In genomic region chr4:113674251-113674650, GRCh38 we compare ENCODE assay signal across 12 cellular contexts.
DNase-seq lines count a peak whose midpoint lies in the region; ATAC-seq and TF ChIP-seq lines count a peak whose summit lies in the region.
"Had no signal": no experiment of that assay in that cellular context is flagged by ENCODE, and none has a peak within 500 bp of the region (broad histone marks: within the 10 kb centered on the region; RNA-seq: fewer than 3 reads in every experiment).

No MANE protein-coding gene starts in this region.

- no peak overlapping the region for H3K4me3 Mint-ChIP-seq in activated T-helper 17 cell treated with anti-CD3 and anti-CD28 coated beads, Interleukin-2, amount 50 U/mL, for 72 hours
- no peak overlapping the region for H3K4me3 Mint-ChIP-seq in CD4-positive, alpha-beta memory T cell
- H3K4me3 Mint-ChIP-seq: nephron had no signal

- H3K4me2 ChIP-seq in BLaER1, result peak overlapping the region; percentile 59

- ATAC-seq in activated T-helper 17 cell treated with anti-CD3 and anti-CD28 coated beads, Interleukin-2, amount 50 U/mL, for 72 hours (replicated peaks), result peak; percentile 40
- no peak for ATAC-seq in lung (ENCODE audit: insufficient read depth, low FRiP score)

- peaks cover 62% of the 10 kb centered on the region for H3K4me1 ChIP-seq in BLaER1
- peaks cover 5 to 43% of the 10 kb centered on the region in 2 donors for H3K4me1 ChIP-seq in lung (ENCODE audit: control insufficient read depth in 2 of 2, insufficient read depth in 2 of 2, low read length in 2 of 2)
- peaks cover 32% of the 10 kb centered on the region for H3K4me1 ChIP-seq in CD4-positive, alpha-beta memory T cell (ENCODE audit: insufficient read depth, low read length)

- H3K9ac ChIP-seq in BLaER1, result peak overlapping the region; percentile 22; the same call in 1 of the 2 replicates

- H3K27ac ChIP-seq in BLaER1 (peak overlapping the region; percentile 28; the same call in 1 of the 2 replicates), lung (ENCODE audit: low read depth in 1 of 2, low read length in 1 of 2) (peak overlapping the region in 1 of 2 donors; percentile 30)
- no peak overlapping the region for H3K27ac ChIP-seq in CD4-positive, alpha-beta memory T cell (ENCODE audit: low read depth, low read length)
- H3K27ac ChIP-seq: SJCRH30 had no signal

- H3K36me3 ChIP-seq in BLaER1 (peaks cover 25% of the 10 kb centered on the region), lung (ENCODE audit: control insufficient read depth in 2 of 2, insufficient read depth in 2 of 2, low read length in 2 of 2) (peaks cover 0 to 5% of the 10 kb centered on the region in 2 donors)
- H3K36me3 ChIP-seq in CD4-positive, alpha-beta memory T cell (ENCODE audit: insufficient read depth, low read length), result no peaks in the 10 kb centered on the region

- H3K9me3 Mint-ChIP-seq in activated T-helper 17 cell treated with anti-CD3 and anti-CD28 coated beads, Interleukin-2, amount 50 U/mL, for 72 hours, result no peaks in the 10 kb centered on the region
- H3K9me3 Mint-ChIP-seq in CD4-positive, alpha-beta memory T cell, result no peaks in the 10 kb centered on the region
- H3K9me3 Mint-ChIP-seq: nephron had no signal

- H3K4me1 Mint-ChIP-seq in activated T-helper 17 cell treated with anti-CD3 and anti-CD28 coated beads, Interleukin-2, amount 50 U/mL, for 72 hours, result peaks cover 24% of the 10 kb centered on the region
- H3K4me1 Mint-ChIP-seq in CD4-positive, alpha-beta memory T cell, result peaks cover 32 to 54% (median 42%) of the 10 kb centered on the region in 4 donors

- CTCF ChIA-PET in CD4-positive, alpha-beta memory T cell (lab: Charles Lee; ENCODE audit: partially characterized antibody), result interaction anchor here (1.2 to 2.1 kb wide), 3 partner anchors 15 to 127 kb away, joined by 3 to 7 read pairs (median 3); no protein-coding TSS in a partner anchor

- no peaks in the 10 kb centered on the region for H3K27me3 Mint-ChIP-seq in activated T-helper 17 cell treated with anti-CD3 and anti-CD28 coated beads, Interleukin-2, amount 50 U/mL, for 72 hours
- no peaks in the 10 kb centered on the region for H3K27me3 Mint-ChIP-seq in CD4-positive, alpha-beta memory T cell

- H3K36me3 Mint-ChIP-seq in activated T-helper 17 cell treated with anti-CD3 and anti-CD28 coated beads, Interleukin-2, amount 50 U/mL, for 72 hours (ENCODE audit: low read depth), result peaks cover 47% of the 10 kb centered on the region
- H3K36me3 Mint-ChIP-seq in CD4-positive, alpha-beta memory T cell, result peaks cover 17 to 29% of the 10 kb centered on the region in 2 donors

- no peaks in the 10 kb centered on the region for H3K9me3 ChIP-seq in BLaER1
- H3K9me3 ChIP-seq in lung (ENCODE audit: control insufficient read depth in 2 of 2, insufficient read depth in 1 of 2, low read length in 1 of 2), result no peaks in the 10 kb centered on the region
- H3K9me3 ChIP-seq in CD4-positive, alpha-beta memory T cell (ENCODE audit: control insufficient read depth in 1 of 2, low read length in 2 of 2), result no peaks in the 10 kb centered on the region
- H3K9me3 ChIP-seq: heart right ventricle, SJCRH30 had no signal

- TF ChIP-seq CTCF in lung (IDR thresholded peaks at IDR 0.05; ENCODE audit: control extremely low read depth, extremely low read depth), result no peak

- 69 to 81% methylated on average over 1 of the region's 1 CpG for WGBS in lung, 2 donors

- DNase-seq in NCI-H1417 (lab: John Stamatoyannopoulos, UW) (peak in 2 of 3 experiments; percentile 17 to 39), NCI-H1417 treated with DMSO at 0.1 percent for 48 hours (lab: John Stamatoyannopoulos, UW) (no peak), lung (ENCODE audit: low spot score) (peak; percentile 53), NCI-H1694 treated with DMSO at 0.1 percent for 48 hours (lab: John Stamatoyannopoulos, UW) (no peak), cerebellar cortex (ENCODE audit: low spot score) (no peak)
- no peak for DNase-seq in CD4-positive, alpha-beta memory T cell
- DNase-seq: heart right ventricle, IMR-90 had no signal

- POLR2A ChIA-PET in CD4-positive, alpha-beta memory T cell (lab: Charles Lee; ENCODE audit: partially characterized antibody), result no interaction called here

- no peak overlapping the region for H3K27ac Mint-ChIP-seq in activated T-helper 17 cell treated with anti-CD3 and anti-CD28 coated beads, Interleukin-2, amount 50 U/mL, for 72 hours
- no peak overlapping the region for H3K27ac Mint-ChIP-seq in CD4-positive, alpha-beta memory T cell
- H3K27ac Mint-ChIP-seq: nephron had no signal

- intact Hi-C loops in CD4-positive, alpha-beta memory T cell (cut with micrococcal nuclease), result no loop called here

- H3K27me3 ChIP-seq in BLaER1, result no peaks in the 10 kb centered on the region
- H3K27me3 ChIP-seq in lung (ENCODE audit: control insufficient read depth, insufficient read depth), result no peaks in the 10 kb centered on the region
- H3K27me3 ChIP-seq in CD4-positive, alpha-beta memory T cell (ENCODE audit: insufficient read depth, low read length), result no peaks in the 10 kb centered on the region
- H3K27me3 ChIP-seq: heart right ventricle, SJCRH30 had no signal

- H3K4me3 ChIP-seq in BLaER1 (no peak overlapping the region), lung (no peak overlapping the region)
- H3K4me3 ChIP-seq in CD4-positive, alpha-beta memory T cell (ENCODE audit: low read length in 2 of 2), result no peak overlapping the region
- H3K4me3 ChIP-seq: heart right ventricle, SJCRH30 had no signal

- H4K20me1 ChIP-seq in BLaER1, result peaks cover 40% of the 10 kb centered on the region

Comparison
In these comparisons a context has a peak if more than half of its experiments do, and no peak if none do; other contexts are left out.
1. DNase-seq: peak in NCI-H1417 (2 of 3) and lung (single experiment); none in NCI-H1417 treated with DMSO at 0.1 percent for 48 hours (single experiment), CD4-positive, alpha-beta memory T cell (0 of 5), NCI-H1694 treated with DMSO at 0.1 percent for 48 hours (single experiment) and cerebellar cortex (single experiment).